8 cellular contexts compared by ENCODE assay signal in genomic region chr14:67411820-67412421, GRCh38. TPM values are rescaled to one million over a fixed set of nuclear protein-coding genes. Genes with fewer than 3 reads are reported as not detected.
DNase-seq lines count a peak whose midpoint lies in the region; ATAC-seq and TF ChIP-seq lines count a peak whose summit lies in the region.

TSS of gene PLEK2 (minus strand) at chr14:67412165. CDS start at chr14:67412059, 106 bp downstream.

- intact Hi-C loops in Caco-2 (cut with micrococcal nuclease; ENCODE audit: unreplicated experiment) (no loop called here), PC-9 (cut with micrococcal nuclease; ENCODE audit: unreplicated experiment) (no loop called here)

- H3K4me1 ChIP-seq in Caco-2 (peaks cover 16% of the 10 kb centered on the region), PC-9 (replicated peaks; ENCODE audit: insufficient read depth) (peaks cover 50% of the 10 kb centered on the region)

- peak within 1 kb of the TSS; percentile 83 for H3K4me2 ChIP-seq in PC-9

- H3K4me3 Mint-ChIP-seq in Caco-2 (ENCODE audit: unreplicated experiment), result peak within 1 kb of the TSS; percentile 83

- H3K27me3 Mint-ChIP-seq in Caco-2 (ENCODE audit: insufficient read depth, unreplicated experiment), result no peaks in the 10 kb centered on the region

- H3K27ac Mint-ChIP-seq in Caco-2 (ENCODE audit: unreplicated experiment), result peak within 1 kb of the TSS; percentile 56
- H3K27ac Mint-ChIP-seq in activated naive CD4-positive, alpha-beta T cell treated with anti-CD3 and anti-CD28 coated beads, Interleukin-2, amount 50 U/mL, for 72 hours, result no peak within 1 kb of the TSS

- H3K4me3 ChIP-seq in Caco-2 (ENCODE audit: low read depth, low read length) (peak within 1 kb of the TSS; percentile 67), PC-9 (peak within 1 kb of the TSS; percentile 68), iPS-11a (ENCODE audit: low read depth, low read length) (peak within 1 kb of the TSS; percentile 37)

- H3F3A ChIP-seq in PC-9 (ENCODE audit: insufficient read depth, low read depth), result peaks cover 35% of the 10 kb centered on the region

- peak within 1 kb of the TSS; percentile 68 for H3K27ac ChIP-seq in PC-9

- peak; percentile 80 to 81 for ATAC-seq in activated naive CD4-positive, alpha-beta T cell treated with anti-CD3 and anti-CD28 coated beads, Interleukin-2, amount 50 U/mL, for 72 hours
- no peak for ATAC-seq in GM21528 (IDR thresholded peaks at IDR 0.05; ENCODE audit: low FRiP score, unreplicated experiment)

- no peaks in the 10 kb centered on the region for H3K36me3 ChIP-seq in Caco-2 (ENCODE audit: control insufficient read depth, insufficient read depth, low read length)
- H3K36me3 ChIP-seq in PC-9 (ENCODE audit: low read depth), result no peaks in the 10 kb centered on the region

- H3K9me3 ChIP-seq in Caco-2, result no peaks in the 10 kb centered on the region
- H3K9me3 ChIP-seq in PC-9 (ENCODE audit: insufficient read depth, low read depth), result no peaks in the 10 kb centered on the region

- peak within 1 kb of the TSS; percentile 86 for H2AFZ ChIP-seq in PC-9

- H3K27me3 ChIP-seq in Caco-2 (replicated peaks; ENCODE audit: control insufficient read depth, insufficient read depth, low read length) (no peaks in the 10 kb centered on the region), PC-9 (ENCODE audit: insufficient read depth, low read depth) (no peaks in the 10 kb centered on the region)

- POLR2A ChIA-PET in Caco-2 (lab: Charles Lee), result interaction anchor here (1.2 kb wide), 1 partner anchor 130 kb away, joined by 7 read pairs; no protein-coding TSS in a partner anchor
- POLR2A ChIA-PET in PC-9 (lab: Charles Lee; ENCODE audit: unreplicated experiment), result interaction anchor here (0.6 to 0.9 kb wide), 4 partner anchors 16 to 1696 kb away, joined by 3 read pairs; no protein-coding TSS in a partner anchor

- no peaks in the 10 kb centered on the region for H4K20me1 ChIP-seq in PC-9 (ENCODE audit: insufficient read depth)

- H3K36me3 Mint-ChIP-seq in Caco-2 (ENCODE audit: insufficient read depth, unreplicated experiment), result no peaks in the 10 kb centered on the region
- no peaks in the 10 kb centered on the region for H3K36me3 Mint-ChIP-seq in activated naive CD4-positive, alpha-beta T cell treated with anti-CD3 and anti-CD28 coated beads, Interleukin-2, amount 50 U/mL, for 72 hours

- H3K9me2 ChIP-seq in PC-9 (ENCODE audit: insufficient read depth), result no peaks in the 10 kb centered on the region

- H3K9me3 Mint-ChIP-seq in Caco-2 (ENCODE audit: unreplicated experiment), result no peaks in the 10 kb centered on the region
- H3K9me3 Mint-ChIP-seq in activated naive CD4-positive, alpha-beta T cell treated with anti-CD3 and anti-CD28 coated beads, Interleukin-2, amount 50 U/mL, for 72 hours, result no peaks in the 10 kb centered on the region

- TF ChIP-seq CTCF in Caco-2 (IDR thresholded peaks at IDR 0.05; ENCODE audit: insufficient read depth in 1 of 2, low read depth in 1 of 2, low read length in 1 of 2, severe bottlenecking in 1 of 2, unreplicated experiment in 1 of 2) (no peak), PC-9 (conservative IDR thresholded peaks at IDR 0.05) (no peak), GM10266 (IDR thresholded peaks at IDR 0.05; ENCODE audit: control insufficient read depth, insufficient read depth, low read depth, missing control alignments) (no peak)

- CTCF ChIA-PET in Caco-2 (lab: Charles Lee), result interaction anchor here (0.8 to 1.4 kb wide), 4 partner anchors 15 to 188 kb away, joined by 3 to 6 read pairs (median 4); no protein-coding TSS in a partner anchor
- CTCF ChIA-PET in PC-9 (lab: Charles Lee), result interaction anchor here (0.6 to 1.7 kb wide), 3 partner anchors 15 to 159 kb away, joined by 3 to 5 read pairs (median 4); no protein-coding TSS in a partner anchor

- no TSS peak for BruUV-seq in Caco-2 (replicated peaks; lab: Mats Ljungman, UMichigan)
- BruUV-seq in PC-9 (replicated peaks; lab: Mats Ljungman, UMichigan), result no TSS peak

- H3K79me2 ChIP-seq in PC-9 (ENCODE audit: low read depth), result peaks cover 38% of the 10 kb centered on the region

- H3K4me1 Mint-ChIP-seq in Caco-2 (ENCODE audit: low read depth, unreplicated experiment), result peaks cover 23% of the 10 kb centered on the region

- DNase-seq in Caco-2 (peak; percentile 78 to 88), PC-9 (peak; percentile 82 to 93), anterior cingulate cortex (lab: John Stamatoyannopoulos, UW) (no peak), GM10266 (ENCODE audit: extremely low spot score) (no peak)
- DNase-seq in activated naive CD4-positive, alpha-beta T cell treated with anti-CD3 and anti-CD28 coated beads, Interleukin-2, amount 50 U/mL, for 72 hours (ENCODE audit: low spot score in 2 of 2), result peak; percentile 61 to 65
- peak; percentile 17 to 30 for DNase-seq in stimulated activated CD4-positive, alpha-beta T cell treated with anti-CD3 and anti-CD28 coated beads, Interleukin-2, amount 100 ng/mL, for 48 hours

RNA-seq across cellular contexts. Expression of gene PLEK2, which starts in this region (rescaled TPM):
- total RNA-seq in Caco-2 (2022) (35.2 and 36.5 TPM in 2 replicates), PC-9 (2021) (32.7 and 46.0 TPM in 2 replicates)
- total RNA-seq in activated naive CD4-positive, alpha-beta T cell treated with anti-CD3 and anti-CD28 coated beads, Interleukin-2, amount 50 U/mL, for 72 hours, result 1 to 10 TPM; 3.3 to 6.5 TPM

Comparison
In these comparisons a context has a peak if more than half of its experiments do, and no peak if none do; other contexts are left out.
1. DNase-seq: peak in Caco-2 (2 of 2), PC-9 (2 of 2), activated naive CD4-positive, alpha-beta T cell treated with anti-CD3 and anti-CD28 coated beads, Interleukin-2, amount 50 U/mL, for 72 hours (2 of 2) and stimulated activated CD4-positive, alpha-beta T cell treated with anti-CD3 and anti-CD28 coated beads, Interleukin-2, amount 100 ng/mL, for 48 hours (2 of 2); none in anterior cingulate cortex (0 of 58) and GM10266 (single experiment).
2. Peak in every context shown above with its lines, with median percentiles within 50 percentile points of each other: H3K4me3 ChIP-seq.